ENCODE assay signal across 8 cellular contexts in the genomic region with DNA sequence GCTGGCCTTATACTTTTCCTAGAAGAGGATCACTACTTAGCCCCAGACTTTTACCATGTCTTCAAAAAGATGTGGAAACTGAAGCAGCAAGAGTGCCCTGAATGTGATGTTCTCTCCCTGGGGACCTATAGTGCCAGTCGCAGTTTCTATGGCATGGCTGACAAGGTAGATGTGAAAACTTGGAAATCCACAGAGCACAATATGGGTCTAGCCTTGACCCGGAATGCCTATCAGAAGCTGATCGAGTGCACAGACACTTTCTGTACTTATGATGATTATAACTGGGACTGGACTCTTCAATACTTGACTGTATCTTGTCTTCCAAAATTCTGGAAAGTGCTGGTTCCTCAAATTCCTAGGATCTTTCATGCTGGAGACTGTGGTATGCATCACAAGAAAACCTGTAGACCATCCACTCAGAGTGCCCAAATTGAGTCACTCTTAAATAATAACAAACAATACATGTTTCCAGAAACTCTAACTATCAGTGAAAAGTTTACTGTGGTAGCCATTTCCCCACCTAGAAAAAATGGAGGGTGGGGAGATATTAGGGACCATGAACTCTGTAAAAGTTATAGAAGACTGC. TPM values are rescaled to one million over a fixed set of nuclear protein-coding genes. Genes with fewer than 3 reads are reported as not detected.
DNase-seq lines count a peak whose midpoint lies in the region; ATAC-seq, FAIRE-seq and TF ChIP-seq lines count a peak whose summit lies in the region.

No MANE protein-coding gene starts in this region.

- H4K20me1 ChIP-seq in DOHH2 (ENCODE audit: control insufficient read depth, insufficient read depth, low read depth, low read length): peaks cover 33% of the 10 kb centered on the region; the same call in 1 of the 2 replicates

- no peak for DNase-seq in NT2/D1 (ENCODE audit: low read depth, low spot score)
- DNase-seq in endodermal cell: no peak
- DNase-seq in pancreas: no peak
- DNase-seq in posterior vena cava (ENCODE audit: low spot score): no peak
- DNase-seq in NCI-H146 (lab: John Stamatoyannopoulos, UW): no peak
- no peak for DNase-seq in NCI-H774 (lab: John Stamatoyannopoulos, UW)
- no peak for DNase-seq in NCI-H1436 treated with DMSO at 0.1 percent for 48 hours (lab: John Stamatoyannopoulos, UW)

- peak overlapping the region; percentile 87 for H3K9ac ChIP-seq in NT2/D1 (ENCODE audit: insufficient read length, low read depth)
- peak overlapping the region; percentile 24 for H3K9ac ChIP-seq in endodermal cell (ENCODE audit: extremely low read depth, low read length, poor library complexity, severe bottlenecking)

- peaks cover 87% of the 10 kb centered on the region for H3K36me3 ChIP-seq in DOHH2 (ENCODE audit: control insufficient read depth, low read length)
- H3K36me3 ChIP-seq in NT2/D1 (ENCODE audit: insufficient read depth, insufficient read length, low read length): peaks cover 45% of the 10 kb centered on the region
- H3K36me3 ChIP-seq in endodermal cell (ENCODE audit: control insufficient read depth, insufficient read depth, low read length): peaks cover 55% of the 10 kb centered on the region
- no peaks in the 10 kb centered on the region for H3K36me3 ChIP-seq in pancreas

- no peaks in the 10 kb centered on the region for H3K9me2 ChIP-seq in DOHH2 (replicated peaks; ENCODE audit: control insufficient read depth, low read length)

- H3K4me2 ChIP-seq in DOHH2 (ENCODE audit: low read length): peak overlapping the region; percentile 85

- H3K4me1 Mint-ChIP-seq in endodermal cell: peaks cover 16% of the 10 kb centered on the region

- 69 to 77% methylated on average over 3 of the region's 3 CpGs for WGBS in endodermal cell (ENCODE audit: insufficient coverage in 1 of 2, insufficient read length in 1 of 2), 2 experiments
- 19 to 23% methylated on average over 3 of the region's 3 CpGs for WGBS in pancreas, 2 donors

- TF ChIP-seq CTCF in DOHH2 (IDR thresholded peaks at IDR 0.05; ENCODE audit: low read depth, low read length, poor library complexity, severe bottlenecking) (no peak), endodermal cell (conservative IDR thresholded peaks at IDR 0.05) (no peak), pancreas (IDR thresholded peaks at IDR 0.05) (no peak)

- peaks cover 47% of the 10 kb centered on the region for H3K4me1 ChIP-seq in DOHH2 (ENCODE audit: control insufficient read depth, low read length)
- H3K4me1 ChIP-seq in NT2/D1 (ENCODE audit: insufficient read depth, insufficient read length): no peaks in the 10 kb centered on the region
- H3K4me1 ChIP-seq in endodermal cell (ENCODE audit: control insufficient read depth, insufficient read depth, low read length): no peaks in the 10 kb centered on the region
- H3K4me1 ChIP-seq in pancreas: peaks cover 4 to 24% (median 23%) of the 10 kb centered on the region in 3 donors

- H3K27ac ChIP-seq in DOHH2 (ENCODE audit: low read depth, low read length) (no peak overlapping the region; the same call in 1 of the 2 replicates), endodermal cell (ENCODE audit: low read depth, low read length) (no peak overlapping the region), pancreas (no peak overlapping the region)

- no peaks in the 10 kb centered on the region for H3K27me3 ChIP-seq in DOHH2 (ENCODE audit: control insufficient read depth, low read length)
- no peaks in the 10 kb centered on the region for H3K27me3 ChIP-seq in NT2/D1 (ENCODE audit: insufficient read depth, insufficient read length)
- H3K27me3 ChIP-seq in endodermal cell (ENCODE audit: control insufficient read depth, insufficient read depth, low read length, poor library complexity, severe bottlenecking): no peaks in the 10 kb centered on the region
- no peaks in the 10 kb centered on the region for H3K27me3 ChIP-seq in pancreas

- peaks cover 33% of the 10 kb centered on the region for H3F3A ChIP-seq in DOHH2 (ENCODE audit: control insufficient read depth, insufficient read depth)

- H3K9me3 ChIP-seq in DOHH2 (ENCODE audit: control insufficient read depth, insufficient read depth, low read length): no peaks in the 10 kb centered on the region
- no peaks in the 10 kb centered on the region for H3K9me3 ChIP-seq in NT2/D1 (ENCODE audit: insufficient read depth, low read length)
- H3K9me3 ChIP-seq in endodermal cell (ENCODE audit: control insufficient read depth, low read length): no peaks in the 10 kb centered on the region
- H3K9me3 ChIP-seq in pancreas: no peaks in the 10 kb centered on the region

- H3K9me3 Mint-ChIP-seq in endodermal cell: no peaks in the 10 kb centered on the region

- peaks cover 99% of the 10 kb centered on the region for H3K79me2 ChIP-seq in DOHH2 (ENCODE audit: control insufficient read depth, low read length)

- peaks cover 28% of the 10 kb centered on the region for H3K36me3 Mint-ChIP-seq in endodermal cell (ENCODE audit: low read depth)

- ATAC-seq in pancreas: no peak

- peak overlapping the region; percentile 98 for H3K4me3 Mint-ChIP-seq in endodermal cell

- intact Hi-C loops in pancreas (cut with DNase I): no loop called here
- intact Hi-C loops in posterior vena cava (cut with DNase I): no loop called here

- no peak for FAIRE-seq in pancreas (lab: Jason Lieb, UNC)

- H3K4me3 ChIP-seq in DOHH2 (ENCODE audit: low read length) (peak overlapping the region; percentile 94), NT2/D1 (ENCODE audit: insufficient read length, low read depth) (peak overlapping the region; percentile 79), endodermal cell (ENCODE audit: low read length) (peak overlapping the region; percentile 91), pancreas (peak overlapping the region in 3 of 4 donors; percentile 60 to 93 (median 82))

- H3K27me3 Mint-ChIP-seq in endodermal cell (ENCODE audit: insufficient read depth): no peaks in the 10 kb centered on the region

- H3K27ac Mint-ChIP-seq in endodermal cell: no peak overlapping the region

RNA-seq across cellular contexts. Expression of gene MGAT2, which starts 1.5 kb away (rescaled TPM):
- 10 to 100 TPM; 21.4 to 23.5 TPM for total RNA-seq in endodermal cell
- 22.3 TPM for polyA plus RNA-seq in endodermal cell (2013, experiment 1 of 2)
- 22.9 TPM for polyA plus RNA-seq in endodermal cell (2013, experiment 2 of 2)
- total RNA-seq in pancreas: 10 to 100 TPM; 13.1 to 26.7 (median 20.7) TPM
- 10 to 100 TPM in 1 of 2 donors, 1 to 10 TPM in 1; 8.9 to 12.0 TPM for polyA plus RNA-seq in pancreas
- 10 to 100 TPM; 33.0 to 34.4 TPM for total RNA-seq in posterior vena cava

RNA-seq across cellular contexts. Expression of gene RPL36AL, which starts 1.7 kb away (rescaled TPM):
- total RNA-seq in endodermal cell: 100 to 1,000 TPM; 167 to 176 TPM
- polyA plus RNA-seq in endodermal cell (2013, experiment 1 of 2): 168 TPM
- 166 TPM for polyA plus RNA-seq in endodermal cell (2013, experiment 2 of 2)
- 100 to 1,000 TPM in 5 of 6 donors, 10 to 100 TPM in 1; 81.3 to 219 (median 128) TPM for total RNA-seq in pancreas
- 100 to 1,000 TPM; 361 to 388 TPM for polyA plus RNA-seq in pancreas
- total RNA-seq in posterior vena cava: 100 to 1,000 TPM; 130 to 144 TPM

RNA-seq across cellular contexts. Expression of gene DNAAF2, which starts 12.9 kb away (rescaled TPM):
- total RNA-seq in endodermal cell (10 to 100 TPM; 18.5 to 19.7 TPM), pancreas (1 to 10 TPM; 3.3 to 5.4 (median 4.1) TPM), posterior vena cava (1 to 10 TPM; 4.3 to 6.1 TPM)
- polyA plus RNA-seq in endodermal cell (2013, experiment 1 of 2): 19.4 TPM
- 21.4 TPM for polyA plus RNA-seq in endodermal cell (2013, experiment 2 of 2)
- polyA plus RNA-seq in pancreas: 1 to 10 TPM; 3.2 to 4.8 TPM

RNA-seq across cellular contexts. Expression of gene LRR1, which starts 23.4 kb away (rescaled TPM):
- 10 to 100 TPM; 20.4 to 22.9 TPM for total RNA-seq in endodermal cell
- 22.7 TPM for polyA plus RNA-seq in endodermal cell (2013, experiment 1 of 2)
- 23.7 TPM for polyA plus RNA-seq in endodermal cell (2013, experiment 2 of 2)
- 1 to 10 TPM; 2.7 to 7.2 (median 3.8) TPM for total RNA-seq in pancreas
- polyA plus RNA-seq in pancreas: 1 to 10 TPM; 2.5 to 5.9 TPM
- 1 to 10 TPM; 7.1 to 8.5 TPM for total RNA-seq in posterior vena cava

RNA-seq across cellular contexts. Expression of gene RPS29, which starts 35.9 kb away (rescaled TPM):
- total RNA-seq in endodermal cell (1,000 to 10,000 TPM; 1,577 to 1,586 TPM), pancreas (1,000 to 10,000 TPM in 1 of 6 donors, 100 to 1,000 TPM in 5; 551 to 1,011 (median 688) TPM), posterior vena cava (1,000 to 10,000 TPM; 1,012 to 1,062 TPM)
- 3,717 TPM for polyA plus RNA-seq in endodermal cell (2013, experiment 1 of 2)
- 3,497 TPM for polyA plus RNA-seq in endodermal cell (2013, experiment 2 of 2)
- 1,000 to 10,000 TPM in 1 of 2 donors, 100 to 1,000 TPM in 1; 722 to 2,449 TPM for polyA plus RNA-seq in pancreas
